ENCODE assay signal across 33 cellular contexts in the genomic region with DNA sequence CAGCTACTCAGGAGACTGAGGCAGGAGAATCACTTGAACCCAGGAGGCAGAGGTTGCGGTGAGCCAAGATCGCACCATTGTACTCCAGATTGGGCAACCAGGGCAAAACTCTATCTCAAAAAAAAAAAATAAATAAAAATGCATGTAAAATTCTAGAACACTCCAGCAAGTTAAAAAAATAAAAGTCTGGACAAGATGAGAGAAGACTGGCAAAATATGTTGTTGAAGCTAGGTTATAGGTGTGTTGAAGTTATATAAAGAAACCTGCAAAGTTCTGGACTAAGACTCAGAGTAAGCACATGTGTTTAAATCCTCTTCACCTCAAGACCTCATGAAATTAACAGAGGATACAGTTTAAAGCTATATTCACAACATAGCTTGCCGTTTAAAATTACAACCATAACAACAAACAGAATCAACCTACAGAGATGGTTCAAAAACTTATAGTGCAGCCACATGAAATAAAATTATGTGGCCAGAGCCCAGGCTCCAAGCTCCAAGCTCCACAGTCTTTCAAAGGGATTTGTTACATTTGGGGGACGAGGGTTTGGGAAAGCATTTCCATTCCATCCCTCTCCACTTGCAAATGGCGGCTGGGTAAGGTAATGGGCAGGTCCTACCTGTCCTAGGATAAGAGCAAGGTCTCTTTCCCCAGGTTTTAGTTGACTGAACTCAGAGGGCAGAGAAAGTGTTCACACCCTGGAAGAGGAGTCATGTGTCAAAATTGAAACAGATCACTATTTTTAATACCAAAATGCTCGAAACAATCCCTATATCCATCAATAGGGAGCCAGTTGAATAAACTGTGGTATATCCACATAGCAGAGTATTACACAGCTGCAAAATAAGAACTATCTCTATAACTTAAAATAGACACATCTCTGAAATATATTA.
"Had no signal": no experiment of that assay in that cellular context is flagged by ENCODE, and none has a peak within 500 bp of the region (broad histone marks: within the 10 kb centered on the region; RNA-seq: fewer than 3 reads in every experiment).

No MANE protein-coding gene starts in this region.

- DNase-seq: Karpas-422, Kasumi-1, MG63, MM.1S, MV-4-11, NCI-H1048, NCI-H1092, NCI-H1092 treated with DMSO at 0.1 percent for 48 hours, NCI-H1105, NCI-H1105 treated with DMSO at 0.1 percent for 48 hours, NCI-H1417, NCI-H1417 treated with DMSO at 0.1 percent for 48 hours, NCI-H1436, NCI-H1436 treated with DMSO at 0.1 percent for 48 hours, NCI-H146, NCI-H1694, NCI-H1694 treated with DMSO at 0.1 percent for 48 hours, NCI-H187, NCI-H187 treated with DMSO at 0.1 percent for 48 hours, NCI-H1930, NCI-H2029, NCI-H2029 treated with DMSO at 0.1 percent for 48 hours, NCI-H2081, NCI-H2081 treated with DMSO at 0.1 percent for 48 hours, NCI-H2107, NCI-H2171, NCI-H2171 treated with DMSO at 0.1 percent for 48 hours, NCI-H2227 treated with DMSO at 0.1 percent for 48 hours, NCI-H226, NCI-H345, NCI-H446, NCI-H446 treated with DMSO at 0.1 percent for 48 hours, NCI-H510A had no signal
